Comparison of ENCODE assay signal across 12 cellular contexts in genomic region chr6:114419175-114419574, GRCh38.
DNase-seq lines count a peak whose midpoint lies in the region; ATAC-seq and TF ChIP-seq lines count a peak whose summit lies in the region.
"Had no signal": no experiment of that assay in that cellular context is flagged by ENCODE, and none has a peak within 500 bp of the region (broad histone marks: within the 10 kb centered on the region; RNA-seq: fewer than 3 reads in every experiment).

No MANE protein-coding gene starts in this region.

- ATAC-seq in HG02759 (IDR thresholded peaks at IDR 0.05; ENCODE audit: unreplicated experiment) = peak; percentile 85
- ATAC-seq: A549, left colon had no signal

- CTCF ChIA-PET in RWPE1 (lab: Yijun Ruan, JAX) = no interaction called here

- POLR2A ChIA-PET in RWPE1 (lab: Yijun Ruan, JAX; ENCODE audit: low non-redundant PET) = no interaction called here

- TF ChIP-seq CTCF in RWPE1 (conservative IDR thresholded peaks at IDR 0.05; ENCODE audit: low read depth) = no peak

- H3K27ac ChIP-seq in RWPE1 = no peak overlapping the region
- H3K27ac ChIP-seq: A549 had no signal

- DNase-seq in NCI-H146 (lab: John Stamatoyannopoulos, UW) (peak; percentile 13), NCI-H146 treated with DMSO at 0.1 percent for 48 hours (lab: John Stamatoyannopoulos, UW; ENCODE audit: unreplicated experiment) (no peak), HS-5 (ENCODE audit: low read depth) (peak; percentile 16), myocyte (ENCODE audit: low read depth) (peak; percentile 30), RWPE1 (ENCODE audit: low spot score) (no peak), NCI-H526 (lab: John Stamatoyannopoulos, UW) (no peak), DMS153 (lab: John Stamatoyannopoulos, UW) (no peak)
- DNase-seq: left colon; Right ventricle myocardium superior; stimulated activated naive B cell treated with anti-CD40 and anti-IgM and Interleukin-4, amounts not matched to agents 10 μg/mL and 1 μg/mL and 100 μg/mL, for 72 hours had no signal

Comparison
In these comparisons a context has a peak if more than half of its experiments do, and no peak if none do; other contexts are left out.
1. DNase-seq: peak in NCI-H146 (single experiment), HS-5 (single experiment) and myocyte (single experiment); none in NCI-H146 treated with DMSO at 0.1 percent for 48 hours (single experiment), RWPE1 (single experiment), NCI-H526 (0 of 2) and DMS153 (single experiment).